Comparison of ENCODE assay signal across 18 cellular contexts in the genomic region with DNA sequence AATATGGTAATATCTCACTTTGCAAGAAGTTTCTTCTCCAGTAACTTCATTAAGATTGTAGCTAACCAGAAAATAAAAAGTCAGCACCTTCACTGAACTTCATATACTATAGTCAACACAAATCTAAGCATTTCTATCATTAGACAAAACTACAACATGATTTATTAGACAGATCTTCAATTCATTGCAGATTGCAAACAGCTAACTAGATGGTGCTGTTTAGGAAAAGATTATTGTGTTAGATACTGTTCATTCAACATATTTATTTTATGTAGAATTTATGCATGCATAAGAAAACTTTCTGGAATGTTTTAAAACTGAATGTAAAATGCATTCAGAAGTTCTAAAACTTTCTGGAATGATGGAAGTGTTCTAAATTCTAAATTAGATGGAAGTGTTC.
"Had no signal": no experiment of that assay in that cellular context is flagged by ENCODE, and none has a peak within 500 bp of the region (broad histone marks: within the 10 kb centered on the region; RNA-seq: fewer than 3 reads in every experiment).

No MANE protein-coding gene starts in this region.

- ATAC-seq: activated CD4-positive, alpha-beta T cell treated with anti-CD3 and anti-CD28 coated beads for 36 hours; activated naive CD4-positive, alpha-beta T cell treated with anti-CD3 and anti-CD28 coated beads, Interleukin-2, amount 50 U/mL, for 72 hours; left lung had no signal

- DNase-seq: activated CD4-positive, alpha-beta T cell treated with anti-CD3 and anti-CD28 coated beads for 36 hours; activated CD4-positive, alpha-beta T cell treated with anti-CD3 and anti-CD28 coated beads, Interleukin-2, amount 50 U/mL, for 48 hours; activated gamma-delta T cell treated with Interleukin-2 at 50 U/mL for 16 hours; activated T-cell treated with anti-CD3 and anti-CD28 coated beads for 4 hours; dorsolateral prefrontal cortex; endodermal cell; foreskin melanocyte; left lung; nephron progenitor cell; occipital lobe; small intestine; stimulated activated CD4-positive, alpha-beta T cell treated with anti-CD3 and anti-CD28 coated beads, Interleukin-15, amount 100 ng/mL, for 24 hours; stimulated activated CD4-positive, alpha-beta T cell treated with anti-CD3 and anti-CD28 coated beads, Interleukin-2, amount 100 ng/mL, for 48 hours; testis had no signal

- H3K9me3 ChIP-seq: left lung, right atrium auricular region, testis had no signal

- H3K4me1 ChIP-seq: left lung, right atrium auricular region, testis had no signal

- H3K36me3 ChIP-seq: left lung, right atrium auricular region had no signal

- H3K27ac ChIP-seq: dorsolateral prefrontal cortex, left lung, right atrium auricular region, testis had no signal

- H3K27me3 ChIP-seq: dorsolateral prefrontal cortex, left lung, right atrium auricular region, testis had no signal

- FAIRE-seq: colon, keratinocyte, small intestine had no signal

- H3K4me3 ChIP-seq: dorsolateral prefrontal cortex, left lung, right atrium auricular region, testis had no signal
